Comparison of ENCODE assay signal across 22 cellular contexts in genomic region chr6:163775313-163775712, GRCh38.
A peak's percentile ranks its signal among the peaks of the same experiment; 100 is the strongest.
DNase-seq lines count a peak whose midpoint lies in the region; ATAC-seq, FAIRE-seq and TF ChIP-seq lines count a peak whose summit lies in the region.
"Had no signal": no experiment of that assay in that cellular context is flagged by ENCODE, and none has a peak within 500 bp of the region (broad histone marks: within the 10 kb centered on the region; RNA-seq: fewer than 3 reads in every experiment).

No MANE protein-coding gene starts in this region.

- H3F3A ChIP-seq in PC-3 (ENCODE audit: low read length, unreplicated experiment) = no peaks in the 10 kb centered on the region

- H3K9me3 ChIP-seq in PC-3 (ENCODE audit: low read length) (no peaks in the 10 kb centered on the region), keratinocyte (ENCODE audit: control insufficient read depth, low read depth, low read length) (no peaks in the 10 kb centered on the region), aorta (ENCODE audit: control insufficient read depth, low read length) (peaks cover 1% of the 10 kb centered on the region)
- H3K9me3 ChIP-seq: A549 had no signal

- H3K4me3 ChIP-seq in PC-3 (ENCODE audit: low read length) = no peak overlapping the region
- H3K4me3 ChIP-seq in keratinocyte (ENCODE audit: control insufficient read depth in 2 of 3, extremely low read depth in 1 of 3, insufficient read depth in 2 of 3, low read depth in 1 of 3, low read length in 3 of 3) = no peak overlapping the region
- no peak overlapping the region for H3K4me3 ChIP-seq in aorta (ENCODE audit: low read length in 2 of 2)
- H3K4me3 ChIP-seq: A549 had no signal

- no peaks in the 10 kb centered on the region for H3K4me1 Mint-ChIP-seq in chondrocyte (ENCODE audit: low read depth)
- H3K4me1 Mint-ChIP-seq: CD14-positive monocyte had no signal

- TF ChIP-seq CTCF in PC-3 (conservative IDR thresholded peaks at IDR 0.05; ENCODE audit: low read depth, low read length) (0 out of 2 replicates have a peak, but pooled peaks have one; percentile 8), keratinocyte (optimal IDR thresholded peaks at IDR 0.05 in 1 of 3, IDR thresholded peaks at IDR 0.05 in 1 of 3, conservative IDR thresholded peaks at IDR 0.05 in 1 of 3; ENCODE audit: extremely low read depth in 1 of 3, insufficient read depth in 2 of 3, low read length in 3 of 3) (no peak), chondrocyte (IDR thresholded peaks at IDR 0.05) (no peak)

- no peaks in the 10 kb centered on the region for H3K36me3 ChIP-seq in PC-3 (ENCODE audit: low read depth, low read length)
- H3K36me3 ChIP-seq in keratinocyte (ENCODE audit: control insufficient read depth in 2 of 2, extremely low read depth in 1 of 2, insufficient read depth in 2 of 2, low read length in 2 of 2) = no peaks in the 10 kb centered on the region
- H3K36me3 ChIP-seq in aorta (ENCODE audit: control insufficient read depth in 1 of 2, insufficient read depth in 2 of 2, low read length in 1 of 2) = no peaks in the 10 kb centered on the region

- CTCF ChIA-PET in PC-3 (lab: Charles Lee) = no interaction called here

- no peaks in the 10 kb centered on the region for H3K9me3 Mint-ChIP-seq in chondrocyte (ENCODE audit: low read depth)
- H3K9me3 Mint-ChIP-seq: CD8-positive, alpha-beta T cell; HFFc6 had no signal

- no peaks in the 10 kb centered on the region for H3K9me2 ChIP-seq in PC-3 (replicated peaks; ENCODE audit: low read length)

- no peaks in the 10 kb centered on the region for H4K20me1 ChIP-seq in PC-3 (ENCODE audit: low read length)
- H4K20me1 ChIP-seq in keratinocyte (ENCODE audit: control insufficient read depth, extremely low read depth, insufficient read depth, low read length) = no peaks in the 10 kb centered on the region

- 84 to 87% methylated on average over 3 of the region's 3 CpGs for whole genome bisulfite sequencing in aorta, 2 donors

- H3K36me3 Mint-ChIP-seq in chondrocyte (ENCODE audit: low read depth) = no peaks in the 10 kb centered on the region
- H3K36me3 Mint-ChIP-seq: CD14-positive monocyte; CD8-positive, alpha-beta T cell had no signal

- H2AFZ ChIP-seq in PC-3 (ENCODE audit: low read length) (no peak overlapping the region), keratinocyte (ENCODE audit: control insufficient read depth, low read length) (no peak overlapping the region)

- ATAC-seq in PC-3 (no peak), GM18858 (IDR thresholded peaks at IDR 0.05; ENCODE audit: unreplicated experiment) (no peak), aorta (ENCODE audit: low FRiP score) (no peak)
- ATAC-seq: A549; CD8-positive, alpha-beta T cell; HCT116 had no signal

- H3K27me3 ChIP-seq in PC-3 (ENCODE audit: low read length) (0 out of 2 replicates have a peak, but pooled peaks cover 7% of the 10 kb centered on the region), keratinocyte (ENCODE audit: control insufficient read depth, extremely low read depth, insufficient read depth, low read length) (no peaks in the 10 kb centered on the region), aorta (ENCODE audit: control insufficient read depth in 1 of 2, insufficient read depth in 2 of 2, low read length in 1 of 2) (no peaks in the 10 kb centered on the region)

- H3K4me1 ChIP-seq in PC-3 (ENCODE audit: insufficient read depth, low read length) = no peaks in the 10 kb centered on the region
- H3K4me1 ChIP-seq in keratinocyte (ENCODE audit: control insufficient read depth, extremely low read depth, insufficient read depth, low read length) = peaks cover 3% of the 10 kb centered on the region
- H3K4me1 ChIP-seq in aorta (ENCODE audit: control insufficient read depth in 1 of 2, insufficient read depth in 2 of 2, low read length in 2 of 2) = no peaks in the 10 kb centered on the region
- H3K4me1 ChIP-seq: A549 had no signal

- H3K9me1 ChIP-seq in keratinocyte (ENCODE audit: control insufficient read depth, extremely low read depth, insufficient read depth, low read length) = no peaks in the 10 kb centered on the region

- DNase-seq in NCI-H748 (lab: John Stamatoyannopoulos, UW; ENCODE audit: unreplicated experiment) (peak; percentile 10), NCI-H748 treated with DMSO at 0.1 percent for 48 hours (lab: John Stamatoyannopoulos, UW) (no peak), NCI-H146 (lab: John Stamatoyannopoulos, UW) (peak; percentile 79), PC-3 (peak; percentile 6), keratinocyte (ENCODE audit: low read depth, low spot score) (no peak), chondrocyte (ENCODE audit: low spot score) (no peak), aorta (no peak)
- DNase-seq: AML-193; Calu3; CD8-positive, alpha-beta T cell; DMS79 treated with DMSO at 0.1 percent for 48 hours; GF-D8; GOT3; H7; HFFc6 had no signal

- no TSS peak for BruUV-seq in PC-3 (replicated peaks; lab: Mats Ljungman, UMichigan)

- dilution Hi-C loops in keratinocyte (cut with MboI; ENCODE audit: extremely low pct_ligation_motif_present, low sequenced_read_pairs) = no loop called here

- H3K27ac Mint-ChIP-seq in chondrocyte (ENCODE audit: unreplicated experiment) = no peak overlapping the region
- H3K27ac Mint-ChIP-seq: CD14-positive monocyte; CD8-positive, alpha-beta T cell; HFFc6 had no signal

- H3K4me2 ChIP-seq in PC-3 (ENCODE audit: low read length) (no peak overlapping the region), keratinocyte (ENCODE audit: control insufficient read depth, extremely low read depth, insufficient read depth, low read depth, low read length) (no peak overlapping the region)
- H3K4me2 ChIP-seq: A549 had no signal

- H3K4me3 Mint-ChIP-seq in chondrocyte (ENCODE audit: unreplicated experiment) = no peak overlapping the region
- H3K4me3 Mint-ChIP-seq: CD14-positive monocyte; CD8-positive, alpha-beta T cell; HFFc6 had no signal

- H3K27me3 Mint-ChIP-seq in chondrocyte (ENCODE audit: low read depth) = peaks cover 1% of the 10 kb centered on the region

- intact Hi-C loops in PC-3 (cut with micrococcal nuclease) = no loop called here
- intact Hi-C loops in aorta (cut with DNase I) = no loop called here

- no peak overlapping the region for H3K9ac ChIP-seq in PC-3 (ENCODE audit: low read length)
- no peak overlapping the region for H3K9ac ChIP-seq in keratinocyte (ENCODE audit: control insufficient read depth, extremely low read depth, insufficient read depth, low read length)

- H3K27ac ChIP-seq in PC-3 (ENCODE audit: low read length) (no peak overlapping the region), keratinocyte (ENCODE audit: control insufficient read depth, insufficient read depth, low read length) (no peak overlapping the region), aorta (ENCODE audit: low read depth in 1 of 2, low read length in 2 of 2) (no peak overlapping the region)
- H3K27ac ChIP-seq: 22Rv1, A549, HL-60 had no signal

- H3K79me2 ChIP-seq in PC-3 (ENCODE audit: low read length) = no peaks in the 10 kb centered on the region
- H3K79me2 ChIP-seq in keratinocyte (ENCODE audit: control insufficient read depth, insufficient read depth, low read length) = no peaks in the 10 kb centered on the region

- POLR2A ChIA-PET in PC-3 (lab: Charles Lee; ENCODE audit: unreplicated experiment) = no interaction called here

- FAIRE-seq in keratinocyte (lab: Jason Lieb, UNC) = peak; percentile 20
- FAIRE-seq: A549, GM19239 had no signal

Comparison
In these comparisons a context has a peak if more than half of its experiments do, and no peak if none do; other contexts are left out.
1. DNase-seq: peak in NCI-H748 (single experiment), NCI-H146 (single experiment) and PC-3 (single experiment); none in NCI-H748 treated with DMSO at 0.1 percent for 48 hours (single experiment), keratinocyte (single experiment), chondrocyte (single experiment) and aorta (0 of 2).